28 cellular contexts compared by ENCODE assay signal in the genomic region with DNA sequence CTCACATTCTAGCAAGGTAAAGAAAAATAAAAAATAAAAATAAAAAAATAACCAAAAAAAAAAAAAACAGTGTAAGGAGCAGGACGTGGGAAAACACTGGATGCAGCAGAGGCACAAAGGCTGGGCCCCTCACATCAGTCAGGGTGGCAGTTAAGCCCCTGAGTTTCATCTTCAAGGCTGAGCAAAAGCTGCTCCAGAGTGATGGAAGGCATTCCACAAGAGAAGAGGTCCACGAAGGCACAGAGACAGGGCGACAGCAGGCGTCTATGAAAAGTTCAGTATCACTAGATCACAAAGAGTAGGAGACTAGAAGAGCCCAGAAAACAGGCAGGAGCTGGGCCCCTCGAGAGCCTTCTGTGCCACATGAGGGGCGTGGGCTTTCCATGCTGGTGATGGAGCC.
"Had no signal": no experiment of that assay in that cellular context is flagged by ENCODE, and none has a peak within 500 bp of the region (broad histone marks: within the 10 kb centered on the region; RNA-seq: fewer than 3 reads in every experiment).

No MANE protein-coding gene starts in this region.

- H3K9me3 ChIP-seq: stomach, suprapubic skin, testis, thoracic aorta, thyroid gland, tibial artery, tibial nerve, transverse colon, upper lobe of left lung, upper lobe of right lung, uterus, vagina had no signal

- ATAC-seq: stimulated activated effector memory CD8-positive, alpha-beta T cell treated with anti-CD3 and anti-CD28 coated beads, Interleukin-12 subunit alpha, Interleukin-12 subunit beta, amount 100 ng/mL, for 72 hours; stimulated activated memory B cell treated with anti-CD40 and anti-IgM and Interleukin-4, amounts not matched to agents 10 μg/mL and 1 μg/mL and 100 μg/mL, for 72 hours; stimulated activated naive CD8-positive, alpha-beta T cell treated with anti-CD3 and anti-CD28 coated beads, Interleukin-15, amount 100 ng/mL, for 72 hours; stimulated activated naive CD8-positive, alpha-beta T cell treated with anti-CD3 and anti-CD28 coated beads, Interleukin-15, Interleukin-2, amounts not matched to agents 100 U/mL and 50 U/mL, for 24 hours; upper lobe of right lung had no signal

- H3K27ac Mint-ChIP-seq: stimulated activated effector memory CD8-positive, alpha-beta T cell treated with anti-CD3 and anti-CD28 coated beads, Interleukin-12 subunit alpha, Interleukin-12 subunit beta, amount 100 ng/mL, for 72 hours; stimulated activated memory B cell treated with anti-CD40 and anti-IgM and Interleukin-4, amounts not matched to agents 10 μg/mL and 1 μg/mL and 100 μg/mL, for 72 hours; stimulated activated naive CD8-positive, alpha-beta T cell treated with anti-CD3 and anti-CD28 coated beads, Interleukin-15, Interleukin-2, amounts not matched to agents 100 ng/mL and 50 ng/mL, for 24 hours; type B pancreatic cell had no signal

- H3K4me1 Mint-ChIP-seq: stimulated activated effector memory CD8-positive, alpha-beta T cell treated with anti-CD3 and anti-CD28 coated beads, Interleukin-12 subunit alpha, Interleukin-12 subunit beta, amount 100 ng/mL, for 72 hours; stimulated activated memory B cell treated with anti-CD40 and anti-IgM and Interleukin-4, amounts not matched to agents 10 μg/mL and 1 μg/mL and 100 μg/mL, for 72 hours; stimulated activated naive CD8-positive, alpha-beta T cell treated with anti-CD3 and anti-CD28 coated beads, Interleukin-15, amount 100 ng/mL, for 72 hours had no signal

- H3K36me3 Mint-ChIP-seq: type B pancreatic cell had no signal

- H3K27ac ChIP-seq: stomach, suprapubic skin, testis, thoracic aorta, thyroid gland, tibial artery, tibial nerve, transverse colon, upper lobe of left lung, upper lobe of right lung, uterus, vagina had no signal

- H3K4me3 ChIP-seq: stomach, suprapubic skin, testis, thoracic aorta, thyroid gland, tibial artery, tibial nerve, transverse colon, upper lobe of left lung, upper lobe of right lung, uterus, vagina had no signal

- FAIRE-seq: urothelium cell line had no signal

- H3K36me3 ChIP-seq: suprapubic skin, thoracic aorta, thyroid gland, transverse colon, upper lobe of left lung, upper lobe of right lung, uterus, vagina had no signal

- DNase-seq: stimulated activated CD4-positive, alpha-beta T cell treated with anti-CD3 and anti-CD28 coated beads, Interleukin-2, amount 100 ng/mL, for 48 hours; stimulated activated CD4-positive, alpha-beta T cell treated with anti-CD3 and anti-CD28 coated beads, Interleukin-4, amount 100 ng/mL, for 1 hour; stimulated activated CD4-positive, alpha-beta T cell treated with anti-CD3 and anti-CD28 coated beads, Interleukin-4, amount 100 ng/mL, for 24 hours; stimulated activated CD4-positive, alpha-beta T cell treated with anti-CD3 and anti-CD28 coated beads, Interleukin-4, amount 100 ng/mL, for 4 hours; stimulated activated CD8-positive, alpha-beta memory T cell treated with anti-CD3 and anti-CD28 coated beads, Interleukin-4, amount 100 ng/mL, for 48 hours; stimulated activated naive CD4-positive, alpha-beta T cell; stimulated activated naive CD4-positive, alpha-beta T cell treated with Interleukin-2 at 50 U/mL for 16 hours; stimulated activated naive CD8-positive, alpha-beta T cell treated with anti-CD3 and anti-CD28 coated beads, Interleukin-15, amount 100 ng/mL, for 72 hours; stimulated activated naive CD8-positive, alpha-beta T cell treated with anti-CD3 and anti-CD28 coated beads, Interleukin-15, Interleukin-2, amounts not matched to agents 100 U/mL and 50 U/mL, for 24 hours; stomach; substantia nigra; testis; thyroid gland; tibial artery; transverse colon; trophoblast cell; upper lobe of left lung; upper lobe of right lung; uterus had no signal

- H3K4me3 Mint-ChIP-seq: stimulated activated effector memory CD8-positive, alpha-beta T cell treated with anti-CD3 and anti-CD28 coated beads, Interleukin-12 subunit alpha, Interleukin-12 subunit beta, amount 100 ng/mL, for 72 hours; stimulated activated memory B cell treated with anti-CD40 and anti-IgM and Interleukin-4, amounts not matched to agents 10 μg/mL and 1 μg/mL and 100 μg/mL, for 72 hours; stimulated activated naive CD8-positive, alpha-beta T cell treated with anti-CD3 and anti-CD28 coated beads, Interleukin-15, amount 100 ng/mL, for 72 hours; stimulated activated naive CD8-positive, alpha-beta T cell treated with anti-CD3 and anti-CD28 coated beads, Interleukin-15, Interleukin-2, amounts not matched to agents 100 ng/mL and 50 ng/mL, for 24 hours; type B pancreatic cell had no signal

- H3K4me1 ChIP-seq: stomach, suprapubic skin, testis, thyroid gland, tibial artery, tibial nerve, upper lobe of left lung, upper lobe of right lung, uterus, vagina had no signal

- H3K9me3 Mint-ChIP-seq: stimulated activated effector memory CD8-positive, alpha-beta T cell treated with anti-CD3 and anti-CD28 coated beads, Interleukin-12 subunit alpha, Interleukin-12 subunit beta, amount 100 ng/mL, for 72 hours; stimulated activated memory B cell treated with anti-CD40 and anti-IgM and Interleukin-4, amounts not matched to agents 10 μg/mL and 1 μg/mL and 100 μg/mL, for 72 hours; stimulated activated naive CD8-positive, alpha-beta T cell treated with anti-CD3 and anti-CD28 coated beads, Interleukin-15, amount 100 ng/mL, for 72 hours; stimulated activated naive CD8-positive, alpha-beta T cell treated with anti-CD3 and anti-CD28 coated beads, Interleukin-15, Interleukin-2, amounts not matched to agents 100 ng/mL and 50 ng/mL, for 24 hours; type B pancreatic cell had no signal

- H3K27me3 ChIP-seq: stomach, suprapubic skin, testis, thyroid gland, tibial artery, tibial nerve, transverse colon, upper lobe of left lung, upper lobe of right lung, uterus, vagina had no signal

- H3K27me3 Mint-ChIP-seq: stimulated activated memory B cell treated with anti-CD40 and anti-IgM and Interleukin-4, amounts not matched to agents 10 μg/mL and 1 μg/mL and 100 μg/mL, for 72 hours; stimulated activated naive CD8-positive, alpha-beta T cell treated with anti-CD3 and anti-CD28 coated beads, Interleukin-15, amount 100 ng/mL, for 72 hours; stimulated activated naive CD8-positive, alpha-beta T cell treated with anti-CD3 and anti-CD28 coated beads, Interleukin-15, Interleukin-2, amounts not matched to agents 100 ng/mL and 50 ng/mL, for 24 hours; type B pancreatic cell had no signal
